In genomic region chr4:34720563-34720962, GRCh38 we compare ENCODE assay signal across 1 cellular context.
TF ChIP-seq lines count a peak whose summit lies in the region.

No MANE protein-coding gene starts in this region.

TF ChIP-seq in GM23338, 12 proteins besides CTCF, POLR2A, EP300 and RAD21 (continued from another document):
- no peak for TF ChIP-seq REST (IDR thresholded peaks at IDR 0.05; ENCODE audit: unreplicated experiment)
- no peak for TF ChIP-seq NANOG (IDR thresholded peaks at IDR 0.05; ENCODE audit: borderline replicate concordance)
- no peak for TF ChIP-seq EZH2 (IDR thresholded peaks at IDR 0.05; ENCODE audit: low read depth, unreplicated experiment)
- TF ChIP-seq ZNF331 (CRISPR knock-in tag; IDR thresholded peaks at IDR 0.05; ENCODE audit: low read depth): no peak
- no peak for TF ChIP-seq ZNF114 (CRISPR knock-in tag; IDR thresholded peaks at IDR 0.05)
- TF ChIP-seq POLR2AphosphoS5 (IDR thresholded peaks at IDR 0.05; ENCODE audit: low read depth): no peak
- no peak for TF ChIP-seq STAT1 (IDR thresholded peaks at IDR 0.05; ENCODE audit: unreplicated experiment)
- no peak for TF ChIP-seq JUNB (IDR thresholded peaks at IDR 0.05; ENCODE audit: unreplicated experiment)
TF ChIP-seq in GM23338: peak in this region for 0.
